In genomic region chr12:91098942-91099341, GRCh38 we compare ENCODE assay signal across 12 cellular contexts. TPM values are rescaled to one million over a fixed set of nuclear protein-coding genes. Genes with fewer than 3 reads are reported as not detected.
A peak's percentile ranks its signal among the peaks of the same experiment; 100 is the strongest.
DNase-seq lines count a peak whose midpoint lies in the region; ATAC-seq, FAIRE-seq and TF ChIP-seq lines count a peak whose summit lies in the region.
"Had no signal": no experiment of that assay in that cellular context is flagged by ENCODE, and none has a peak within 500 bp of the region (broad histone marks: within the 10 kb centered on the region; RNA-seq: fewer than 3 reads in every experiment).

No MANE protein-coding gene starts in this region.

- no peak overlapping the region for H3K4me3 Mint-ChIP-seq in Calu3 (ENCODE audit: low read depth, unreplicated experiment)

- H3K36me3 ChIP-seq in fibroblast of lung (ENCODE audit: control insufficient read depth, insufficient read depth, low read length) (no peaks in the 10 kb centered on the region), pancreas (no peaks in the 10 kb centered on the region), prostate gland (no peaks in the 10 kb centered on the region)

- no peak overlapping the region for H2AFZ ChIP-seq in fibroblast of lung (ENCODE audit: low read length)

- TF ChIP-seq CTCF in Calu3 (IDR thresholded peaks at IDR 0.05; ENCODE audit: unreplicated experiment), result no peak
- TF ChIP-seq CTCF in fibroblast of lung (conservative IDR thresholded peaks at IDR 0.05 in 1 of 2, IDR thresholded peaks at IDR 0.05 in 1 of 2; ENCODE audit: low read depth in 1 of 2, low read length in 2 of 2), result no peak
- no peak for TF ChIP-seq CTCF in pancreas (IDR thresholded peaks at IDR 0.05)
- no peak for TF ChIP-seq CTCF in prostate gland (IDR thresholded peaks at IDR 0.05)

- H3K79me2 ChIP-seq in fibroblast of lung (ENCODE audit: control insufficient read depth, insufficient read depth, low read length), result no peaks in the 10 kb centered on the region

- H3K4me2 ChIP-seq in fibroblast of lung (ENCODE audit: extremely low read depth, insufficient read depth, low read length), result no peak overlapping the region

- no peak for FAIRE-seq in pancreas (lab: Jason Lieb, UNC)
- FAIRE-seq: G401.6 had no signal

- H3K4me1 ChIP-seq in fibroblast of lung (ENCODE audit: control insufficient read depth, extremely low read depth, insufficient read depth, low read length) (peaks cover 4% of the 10 kb centered on the region), pancreas (no peaks in the 10 kb centered on the region), prostate gland (replicated peaks) (no peaks in the 10 kb centered on the region)

- peak; percentile 28 for DNase-seq in Calu3
- peak; percentile 4 for DNase-seq in RKO (ENCODE audit: low spot score)
- DNase-seq in fibroblast of lung (ENCODE audit: low read depth in 2 of 2), result peak; percentile 95 to 96
- no peak for DNase-seq in pancreas
- no peak for DNase-seq in ecto neural progenitor cell (ENCODE audit: low spot score)
- DNase-seq in activated CD8-positive, alpha-beta memory T cell treated with anti-CD3 and anti-CD28 coated beads, Interleukin-2, amount 50 U/mL, for 48 hours, result no peak
- DNase-seq in dermis blood vessel endothelial cell, result no peak
- DNase-seq in prostate gland (ENCODE audit: low spot score), result no peak
- DNase-seq: NCI-H2171, occipital lobe, T-helper 9 cell had no signal

- intact Hi-C loops in Calu3 (cut with micrococcal nuclease; ENCODE audit: unreplicated experiment), result no loop called here
- intact Hi-C loops in pancreas (cut with DNase I), result no loop called here
- intact Hi-C loops in prostate gland (cut with DNase I), result no loop called here

- no TSS peak for BruUV-seq in Calu3 (replicated peaks; lab: Mats Ljungman, UMichigan)

- no peak overlapping the region for H3K9ac ChIP-seq in fibroblast of lung (ENCODE audit: insufficient read depth, low read length)

- peak overlapping the region; percentile 65 for H3K27ac Mint-ChIP-seq in Calu3 (ENCODE audit: unreplicated experiment)

- no peaks in the 10 kb centered on the region for H4K20me1 ChIP-seq in fibroblast of lung (ENCODE audit: control insufficient read depth, extremely low read depth, insufficient read depth, low read length)

- no peaks in the 10 kb centered on the region for H3K27me3 Mint-ChIP-seq in Calu3 (ENCODE audit: unreplicated experiment)

- peak in 3 of 4 donors; percentile 46 to 61 (median 60) for ATAC-seq in pancreas

- WGBS in pancreas, 2 donors, result 16 to 18% methylated on average over 3 of the region's 3 CpGs
- WGBS in prostate gland, result 29% methylated on average over 3 of the region's 3 CpGs

- CTCF ChIA-PET in Calu3 (lab: Charles Lee), result interaction anchor here (0.8 to 1.0 kb wide), 2 partner anchors 10 to 89 kb away, joined by 3 to 5 read pairs; no protein-coding TSS in a partner anchor

- no peaks in the 10 kb centered on the region for H3K36me3 Mint-ChIP-seq in Calu3 (ENCODE audit: insufficient read depth, unreplicated experiment)

- H3K27me3 ChIP-seq in fibroblast of lung (ENCODE audit: control insufficient read depth, insufficient read depth, low read length), result no peaks in the 10 kb centered on the region
- H3K27me3 ChIP-seq in pancreas, result no peaks in the 10 kb centered on the region
- no peaks in the 10 kb centered on the region for H3K27me3 ChIP-seq in prostate gland (replicated peaks; ENCODE audit: insufficient read depth)

- H3K9me3 Mint-ChIP-seq in Calu3 (ENCODE audit: low read depth, unreplicated experiment), result no peaks in the 10 kb centered on the region

- TF ChIP-seq POLR2A in prostate gland (IDR thresholded peaks at IDR 0.05), result no peak

- H3K27ac ChIP-seq in fibroblast of lung (ENCODE audit: insufficient read depth, low read length) (no peak overlapping the region), pancreas (no peak overlapping the region), prostate gland (no peak overlapping the region)

- H3K4me3 ChIP-seq in fibroblast of lung (replicated peaks in 1 of 4; ENCODE audit: control extremely low read depth in 1 of 4, insufficient read depth in 1 of 4, low read depth in 3 of 4, low read length in 4 of 4) (no peak overlapping the region), pancreas (no peak overlapping the region), prostate gland (no peak overlapping the region)

- H3K9me3 ChIP-seq in fibroblast of lung (ENCODE audit: control insufficient read depth, insufficient read depth, low read depth, low read length) (no peaks in the 10 kb centered on the region), pancreas (no peaks in the 10 kb centered on the region), prostate gland (no peaks in the 10 kb centered on the region)

- H3K4me1 Mint-ChIP-seq in Calu3 (ENCODE audit: low read depth, unreplicated experiment), result peaks cover 26% of the 10 kb centered on the region

RNA-seq across cellular contexts. Expression of gene LUM, which starts 12.4 kb away (rescaled TPM):
- total RNA-seq in Calu3 (2022), result 0.31 TPM in 1 of 2 replicates, not detected in the other
- 217 and 240 TPM in 2 replicates for total RNA-seq in fibroblast of lung
- 146 and 577 TPM in 2 replicates for polyA plus RNA-seq in fibroblast of lung
- 74.3 and 273 TPM in 2 replicates for polyA plus RNA-seq in fibroblast of lung (2012)
- polyA minus RNA-seq in fibroblast of lung (ENCODE audit: low replicate concordance), result 12.2 and 24.6 TPM in 2 replicates
- total RNA-seq in pancreas, result 100 to 1,000 TPM in 1 of 6 donors, 10 to 100 TPM in 2, 1 to 10 TPM in 3; 5.1 to 164 (median 21.0) TPM
- polyA plus RNA-seq in pancreas, result 10 to 100 TPM; 14.3 to 22.4 TPM
- under 0.01 and 0.65 TPM in 2 replicates for total RNA-seq in dermis blood vessel endothelial cell
- 10 to 100 TPM; 34.3 to 56.1 TPM for total RNA-seq in prostate gland

RNA-seq across cellular contexts. Expression of gene KERA, which starts 41.1 kb away (rescaled TPM):
- total RNA-seq in Calu3 (2022) (not detected in 2 replicates), fibroblast of lung (not detected in 2 replicates), pancreas (not detected), dermis blood vessel endothelial cell (not detected in 2 replicates), prostate gland (not detected)
- polyA plus RNA-seq in fibroblast of lung (not detected in 2 replicates), pancreas (not detected)
- not detected in 2 replicates for polyA plus RNA-seq in fibroblast of lung (2012)
- polyA minus RNA-seq in fibroblast of lung (ENCODE audit: low replicate concordance), result not detected in 2 replicates

Comparison
In these comparisons a context has a peak if more than half of its experiments do, and no peak if none do; other contexts are left out.
1. DNase-seq: peak in Calu3 (single experiment), RKO (single experiment) and fibroblast of lung (2 of 2); none in pancreas (0 of 6), ecto neural progenitor cell (single experiment), activated CD8-positive, alpha-beta memory T cell treated with anti-CD3 and anti-CD28 coated beads, Interleukin-2, amount 50 U/mL, for 48 hours (single experiment), dermis blood vessel endothelial cell (single experiment) and prostate gland (single experiment).